In genomic region chr1:218451415-218451814, GRCh38 we compare ENCODE assay signal across 27 cellular contexts.
"Had no signal": no experiment of that assay in that cellular context is flagged by ENCODE, and none has a peak within 500 bp of the region (broad histone marks: within the 10 kb centered on the region; RNA-seq: fewer than 3 reads in every experiment).

No MANE protein-coding gene starts in this region.

- H3K9me3 Mint-ChIP-seq: activated CD4-positive, alpha-beta T cell treated with anti-CD3 and anti-CD28 coated beads, Interleukin-2, amount 10 ng/mL, durations not matched to agents 24 days and 14 days; activated CD8-positive, alpha-beta T cell treated with anti-CD3 and anti-CD28 coated beads for 36 hours; activated naive CD8-positive, alpha-beta T cell treated with anti-CD3 and anti-CD28 coated beads, Interleukin-2, amount 10 ng/mL, durations not matched to agents 7 days and 5 days; activated T-helper 2 cell treated with anti-CD3 and anti-CD28 coated beads, Interferon-gamma antibody, Interleukin-2, Interleukin-4, amounts not matched to agents 10 μg/mL and 5 μg/mL and 100 μg/mL, durations not matched to agents 14 hours and 24 hours and 36 hours had no signal

- H3K36me3 ChIP-seq: ascending aorta, cardiac muscle cell, SJCRH30, WERI-Rb-1 had no signal

- H3K9me3 ChIP-seq: ascending aorta had no signal

- H3K36me3 Mint-ChIP-seq: activated naive CD4-positive, alpha-beta T cell treated with anti-CD3 and anti-CD28 coated beads, Interleukin-2, amount 50 U/mL, for 24 hours; activated naive CD8-positive, alpha-beta T cell treated with anti-CD3 and anti-CD28 coated beads, Interleukin-2, amount 10 ng/mL, durations not matched to agents 7 days and 5 days had no signal

- H3K4me3 ChIP-seq: ascending aorta, cardiac muscle cell, PC-9, SJCRH30 had no signal

- DNase-seq: activated CD4-positive, alpha-beta T cell treated with anti-CD3 and anti-CD28 coated beads, Interleukin-2, amount 10 ng/mL, durations not matched to agents 24 days and 14 days; activated CD4-positive, alpha-beta T cell treated with anti-CD3 and anti-CD28 coated beads, Interleukin-2, amount 50 U/mL, for 4 hours; activated CD8-positive, alpha-beta T cell treated with anti-CD3 and anti-CD28 coated beads for 36 hours; activated gamma-delta T cell; activated naive CD4-positive, alpha-beta T cell treated with Interleukin-2 at 50 U/mL for 16 hours; activated naive CD8-positive, alpha-beta T cell treated with anti-CD3 and anti-CD28 coated beads, Interleukin-2, amount 10 ng/mL, durations not matched to agents 7 days and 5 days; activated T-cell treated with anti-CD3 and anti-CD28 coated beads, Interleukin-2, amount 50 U/mL, for 1 hour; amygdala; Karpas-422; KBM-7; NCI-H1105; NCI-H1417 treated with DMSO at 0.1 percent for 48 hours; NCI-H187 treated with DMSO at 0.1 percent for 48 hours; NCI-H2081; NCI-H345; NCI-H524 treated with DMSO at 0.1 percent for 48 hours; PC-9; SHP77; SJCRH30; SW 1271; T1000; WERI-Rb-1 had no signal

- H3K4me3 Mint-ChIP-seq: activated CD4-positive, alpha-beta T cell treated with anti-CD3 and anti-CD28 coated beads, Interleukin-2, amount 10 ng/mL, durations not matched to agents 24 days and 14 days; activated CD8-positive, alpha-beta T cell treated with anti-CD3 and anti-CD28 coated beads for 36 hours; activated naive CD4-positive, alpha-beta T cell treated with anti-CD3 and anti-CD28 coated beads, Interleukin-2, amount 50 U/mL, for 24 hours; activated naive CD8-positive, alpha-beta T cell treated with anti-CD3 and anti-CD28 coated beads, Interleukin-2, amount 10 ng/mL, durations not matched to agents 7 days and 5 days; central memory CD8-positive, alpha-beta T cell had no signal

- H3K4me2 ChIP-seq: PC-9 had no signal

- H3K27me3 Mint-ChIP-seq: activated CD4-positive, alpha-beta T cell treated with anti-CD3 and anti-CD28 coated beads, Interleukin-2, amount 10 ng/mL, durations not matched to agents 24 days and 14 days; activated naive CD8-positive, alpha-beta T cell treated with anti-CD3 and anti-CD28 coated beads, Interleukin-2, amount 10 ng/mL, durations not matched to agents 7 days and 5 days had no signal

- H3K27ac ChIP-seq: PC-9, SJCRH30, WERI-Rb-1 had no signal

- H3K4me1 Mint-ChIP-seq: activated CD4-positive, alpha-beta T cell treated with anti-CD3 and anti-CD28 coated beads, Interleukin-2, amount 10 ng/mL, durations not matched to agents 24 days and 14 days; activated naive CD4-positive, alpha-beta T cell treated with anti-CD3 and anti-CD28 coated beads, Interleukin-2, amount 50 U/mL, for 24 hours; activated naive CD8-positive, alpha-beta T cell treated with anti-CD3 and anti-CD28 coated beads, Interleukin-2, amount 10 ng/mL, durations not matched to agents 7 days and 5 days; central memory CD8-positive, alpha-beta T cell had no signal

- H2AFZ ChIP-seq: PC-9 had no signal

- H3K4me1 ChIP-seq: ascending aorta, SJCRH30 had no signal

- H3K27ac Mint-ChIP-seq: activated CD4-positive, alpha-beta T cell treated with anti-CD3 and anti-CD28 coated beads, Interleukin-2, amount 10 ng/mL, durations not matched to agents 24 days and 14 days; activated CD8-positive, alpha-beta T cell treated with anti-CD3 and anti-CD28 coated beads for 36 hours; activated naive CD4-positive, alpha-beta T cell treated with anti-CD3 and anti-CD28 coated beads, Interleukin-2, amount 50 U/mL, for 24 hours; activated naive CD8-positive, alpha-beta T cell treated with anti-CD3 and anti-CD28 coated beads, Interleukin-2, amount 10 ng/mL, durations not matched to agents 7 days and 5 days; activated T-helper 2 cell treated with anti-CD3 and anti-CD28 coated beads, Interferon-gamma antibody, Interleukin-2, Interleukin-4, amounts not matched to agents 10 μg/mL and 5 μg/mL and 100 μg/mL, durations not matched to agents 14 hours and 24 hours and 36 hours had no signal

- ATAC-seq: activated CD8-positive, alpha-beta T cell treated with anti-CD3 and anti-CD28 coated beads for 36 hours had no signal

- H3K27me3 ChIP-seq: ascending aorta, cardiac muscle cell, SJCRH30 had no signal
